ENCODE assay signal across 9 cellular contexts in the genomic region with DNA sequence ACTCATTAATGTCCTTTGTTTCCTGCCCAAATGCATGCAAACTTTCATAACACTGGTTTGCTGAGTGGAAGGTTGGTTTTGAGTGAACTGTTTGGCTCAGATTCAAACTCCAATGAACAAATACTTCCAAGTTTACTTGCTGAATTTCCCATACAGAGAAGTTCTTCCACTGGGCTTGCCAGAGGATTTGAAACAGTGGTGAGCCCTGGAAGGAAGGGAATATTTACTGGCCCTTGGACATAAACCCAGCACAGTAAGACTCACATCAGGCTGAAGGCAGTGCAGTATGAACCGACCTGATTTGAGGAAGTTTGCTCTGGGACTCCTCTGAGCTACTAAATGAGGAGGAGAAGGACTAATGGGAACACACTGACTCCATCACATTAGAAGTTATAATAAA. TPM values are rescaled to one million over a fixed set of nuclear protein-coding genes. Genes with fewer than 3 reads are reported as not detected.
DNase-seq lines count a peak whose midpoint lies in the region; ATAC-seq and TF ChIP-seq lines count a peak whose summit lies in the region.
"Had no signal": no experiment of that assay in that cellular context is flagged by ENCODE, and none has a peak within 500 bp of the region (broad histone marks: within the 10 kb centered on the region; RNA-seq: fewer than 3 reads in every experiment).

No MANE protein-coding gene starts in this region.

- DNase-seq in EL (peak; percentile 44), breast epithelium (ENCODE audit: low spot score in 2 of 2) (no peak), ecto neural progenitor cell (ENCODE audit: low spot score) (no peak), germinal center (ENCODE audit: low spot score) (no peak)
- DNase-seq: NCI-H1092 had no signal

- TF ChIP-seq POLR2A in breast epithelium (IDR thresholded peaks at IDR 0.05), result no peak

- TF ChIP-seq CTCF in breast epithelium (IDR thresholded peaks at IDR 0.05), result no peak

- peak overlapping the region; percentile 88 for H3K9ac ChIP-seq in skeletal muscle satellite cell (ENCODE audit: low read depth, low read length)

- H3K27me3 ChIP-seq in breast epithelium, result no peaks in the 10 kb centered on the region
- no peaks in the 10 kb centered on the region for H3K27me3 ChIP-seq in layer of hippocampus (ENCODE audit: control insufficient read depth, insufficient read depth, low read length)
- no peaks in the 10 kb centered on the region for H3K27me3 ChIP-seq in skeletal muscle satellite cell (ENCODE audit: control insufficient read depth, insufficient read depth, low read length)

- H3K27ac ChIP-seq in breast epithelium (peak overlapping the region; percentile 97 to 99), layer of hippocampus (ENCODE audit: low read depth, low read length) (peak overlapping the region; percentile 88)

- intact Hi-C loops in breast epithelium (cut with DNase I; ENCODE audit: low total_unique reads), result loop anchor here (10.0 kb wide), 1 partner anchor 117 kb away; the partner anchor contains the start of gene REV3L

- ATAC-seq in HG03469 (IDR thresholded peaks at IDR 0.05; ENCODE audit: unreplicated experiment) (no peak), GM19023 (IDR thresholded peaks at IDR 0.05; ENCODE audit: unreplicated experiment) (no peak)

- H3K9me3 ChIP-seq in breast epithelium, result no peaks in the 10 kb centered on the region
- H3K9me3 ChIP-seq in skeletal muscle satellite cell (replicated peaks; ENCODE audit: low read length), result no peaks in the 10 kb centered on the region

- H3K36me3 ChIP-seq in breast epithelium (no peaks in the 10 kb centered on the region), skeletal muscle satellite cell (ENCODE audit: insufficient read depth, low read length) (peaks cover 5% of the 10 kb centered on the region)

- peak overlapping the region; percentile 81 for H3K4me2 ChIP-seq in skeletal muscle satellite cell (ENCODE audit: low read length)

- H3K4me1 ChIP-seq in breast epithelium, result peaks cover 15 to 25% of the 10 kb centered on the region in 2 donors
- H3K4me1 ChIP-seq in skeletal muscle satellite cell (ENCODE audit: control insufficient read depth, insufficient read depth, low read length), result peaks cover 45% of the 10 kb centered on the region

- H3K4me3 ChIP-seq in breast epithelium (peak overlapping the region in 1 of 3 donors; percentile 21), skeletal muscle satellite cell (ENCODE audit: low read length) (peak overlapping the region; percentile 70)

RNA-seq across cellular contexts. Expression of gene TRAF3IP2, which starts 3.8 kb away (rescaled TPM):
- 10 to 100 TPM; 28.2 to 42.9 (median 41.6) TPM for total RNA-seq in breast epithelium
- 23.8 and 34.9 TPM in 2 replicates for total RNA-seq in skeletal muscle satellite cell (2012; rRNA removed)
